Comparison of ENCODE assay signal across 17 cellular contexts in the genomic region with DNA sequence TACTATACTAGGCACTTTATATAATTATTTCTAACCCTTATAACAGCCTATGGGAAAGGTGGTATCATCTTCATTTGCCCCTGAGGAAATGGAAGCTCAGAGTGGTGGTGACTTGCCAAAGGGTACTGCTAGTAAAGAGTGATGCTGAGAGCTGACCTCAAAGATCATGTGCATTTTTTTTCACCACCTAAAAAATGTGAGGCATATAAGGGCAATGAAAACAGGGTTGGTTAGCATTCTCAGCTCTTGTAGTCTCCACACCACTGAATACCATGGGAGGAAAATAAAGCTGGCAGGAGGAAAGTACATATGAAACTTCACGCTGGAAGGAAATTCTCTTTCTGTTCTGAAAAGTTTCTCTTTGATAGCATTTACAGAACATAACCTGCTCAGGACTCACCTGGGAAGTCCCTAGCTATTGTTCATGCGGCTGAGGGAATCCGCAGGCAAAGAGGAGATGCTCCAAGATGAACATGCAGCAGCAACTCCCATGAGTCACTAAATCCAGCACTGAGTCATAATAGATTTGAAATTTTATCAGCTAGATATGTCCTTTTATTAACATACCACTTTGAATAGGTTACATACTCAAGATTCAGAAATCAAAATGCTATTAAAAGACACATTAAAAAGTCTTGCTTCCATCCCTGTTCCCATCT. TPM values are rescaled to one million over a fixed set of nuclear protein-coding genes. Genes with fewer than 3 reads are reported as not detected.
DNase-seq lines count a peak whose midpoint lies in the region; ATAC-seq and FAIRE-seq lines count a peak whose summit lies in the region.
"Had no signal": no experiment of that assay in that cellular context is flagged by ENCODE, and none has a peak within 500 bp of the region (broad histone marks: within the 10 kb centered on the region; RNA-seq: fewer than 3 reads in every experiment).

No MANE protein-coding gene starts in this region.

- H3K27ac Mint-ChIP-seq in activated T-helper 17 cell treated with anti-CD3 and anti-CD28 coated beads, Interleukin-2, amount 50 U/mL, for 72 hours = no peak overlapping the region
- H3K27ac Mint-ChIP-seq: activated naive CD4-positive, alpha-beta T cell treated with anti-CD3 and anti-CD28 coated beads for 36 hours; neural progenitor cell had no signal

- intact Hi-C loops in left colon (cut with DNase I, micrococcal nuclease) = no loop called here

- FAIRE-seq in urothelium cell line (lab: Jason Lieb, UNC) = no peak
- FAIRE-seq: GM18507, TTC549 had no signal

- H3K27me3 Mint-ChIP-seq in activated T-helper 17 cell treated with anti-CD3 and anti-CD28 coated beads, Interleukin-2, amount 50 U/mL, for 72 hours = no peaks in the 10 kb centered on the region

- DNase-seq in HS-27A (ENCODE audit: low read depth) = peak; percentile 29
- peak; percentile 21 for DNase-seq in fibroblast of peridontal ligament (ENCODE audit: extremely low read depth)
- peak; percentile 14 for DNase-seq in urothelium cell line (ENCODE audit: low spot score)
- DNase-seq in effector memory CD4-positive, alpha-beta T cell = no peak
- no peak for DNase-seq in activated CD4-positive, CD25-positive, alpha-beta regulatory T cell treated with anti-CD3 and anti-CD28 coated beads, Interleukin-2, amount 50 U/mL, for 72 hours
- no peak for DNase-seq in left colon
- DNase-seq: activated naive CD4-positive, alpha-beta T cell treated with anti-CD3 and anti-CD28 coated beads for 36 hours; cerebellar nuclear complex; NCI-H1930; NCI-H82; SJCRH30; stimulated activated naive CD8-positive, alpha-beta T cell treated with anti-CD3 and anti-CD28 coated beads, Interleukin-15, Interleukin-2, amounts not matched to agents 100 U/mL and 50 U/mL, for 24 hours had no signal

- no peak overlapping the region for H3K4me3 Mint-ChIP-seq in activated T-helper 17 cell treated with anti-CD3 and anti-CD28 coated beads, Interleukin-2, amount 50 U/mL, for 72 hours
- H3K4me3 Mint-ChIP-seq: activated naive CD4-positive, alpha-beta T cell treated with anti-CD3 and anti-CD28 coated beads for 36 hours; neural progenitor cell had no signal

- peak; percentile 38 for ATAC-seq in activated T-helper 17 cell treated with anti-CD3 and anti-CD28 coated beads, Interleukin-2, amount 50 U/mL, for 72 hours (replicated peaks)
- no peak for ATAC-seq in left colon
- ATAC-seq: stimulated activated naive CD8-positive, alpha-beta T cell treated with anti-CD3 and anti-CD28 coated beads, Interleukin-15, Interleukin-2, amounts not matched to agents 100 U/mL and 50 U/mL, for 24 hours had no signal

- H3K9me3 ChIP-seq in effector memory CD4-positive, alpha-beta T cell (ENCODE audit: control insufficient read depth, low read length) = no peaks in the 10 kb centered on the region
- H3K9me3 ChIP-seq: SJCRH30 had no signal

- H3K27ac ChIP-seq in effector memory CD4-positive, alpha-beta T cell (ENCODE audit: insufficient read depth, low read length, poor library complexity, severe bottlenecking) = no peak overlapping the region
- H3K27ac ChIP-seq: KMS-11, neural progenitor cell, SJCRH30 had no signal

- H3K9me3 Mint-ChIP-seq in activated T-helper 17 cell treated with anti-CD3 and anti-CD28 coated beads, Interleukin-2, amount 50 U/mL, for 72 hours = no peaks in the 10 kb centered on the region
- H3K9me3 Mint-ChIP-seq: activated naive CD4-positive, alpha-beta T cell treated with anti-CD3 and anti-CD28 coated beads for 36 hours; neural progenitor cell had no signal

- H3K4me3 ChIP-seq in effector memory CD4-positive, alpha-beta T cell (ENCODE audit: insufficient read depth, low read depth, low read length, poor library complexity, severe bottlenecking) = no peak overlapping the region
- H3K4me3 ChIP-seq: neural progenitor cell, SJCRH30 had no signal

- no peaks in the 10 kb centered on the region for H3K27me3 ChIP-seq in effector memory CD4-positive, alpha-beta T cell (replicated peaks; ENCODE audit: control insufficient read depth, insufficient read depth, low read length, poor library complexity, severe bottlenecking)
- H3K27me3 ChIP-seq: neural progenitor cell, SJCRH30 had no signal

- H3K4me1 Mint-ChIP-seq in activated T-helper 17 cell treated with anti-CD3 and anti-CD28 coated beads, Interleukin-2, amount 50 U/mL, for 72 hours = no peaks in the 10 kb centered on the region
- H3K4me1 Mint-ChIP-seq: neural progenitor cell had no signal

- H3K36me3 ChIP-seq in effector memory CD4-positive, alpha-beta T cell (ENCODE audit: control insufficient read depth, insufficient read depth, low read length) = no peaks in the 10 kb centered on the region
- H3K36me3 ChIP-seq: neural progenitor cell had no signal

- no peaks in the 10 kb centered on the region for H3K4me1 ChIP-seq in effector memory CD4-positive, alpha-beta T cell (ENCODE audit: control insufficient read depth, insufficient read depth, low read length, poor library complexity, severe bottlenecking)
- H3K4me1 ChIP-seq: neural progenitor cell, SJCRH30 had no signal

- no peaks in the 10 kb centered on the region for H3K36me3 Mint-ChIP-seq in activated T-helper 17 cell treated with anti-CD3 and anti-CD28 coated beads, Interleukin-2, amount 50 U/mL, for 72 hours (ENCODE audit: low read depth)
- H3K36me3 Mint-ChIP-seq: neural progenitor cell had no signal

RNA-seq across cellular contexts. Expression of a gene that starts 17.3 kb away (rescaled TPM):
- total RNA-seq in activated T-helper 17 cell treated with anti-CD3 and anti-CD28 coated beads, Interleukin-2, amount 50 U/mL, for 72 hours = 1 to 10 TPM; 1.9 to 4.0 TPM
- 1 to 10 TPM; 4.4 to 5.5 TPM for total RNA-seq in left colon

RNA-seq across cellular contexts. Expression of a gene that starts 31.8 kb away (rescaled TPM):
- total RNA-seq in activated T-helper 17 cell treated with anti-CD3 and anti-CD28 coated beads, Interleukin-2, amount 50 U/mL, for 72 hours = 10 to 100 TPM in 1 of 2 donors, 1 to 10 TPM in 1; 5.6 to 10.6 TPM
- 10 to 100 TPM; 35.8 to 36.4 TPM for total RNA-seq in left colon

Comparison
In these comparisons a context has a peak if more than half of its experiments do, and no peak if none do; other contexts are left out.
1. DNase-seq: peak in HS-27A (single experiment), fibroblast of peridontal ligament (single experiment) and urothelium cell line (single experiment); none in effector memory CD4-positive, alpha-beta T cell (0 of 3), activated CD4-positive, CD25-positive, alpha-beta regulatory T cell treated with anti-CD3 and anti-CD28 coated beads, Interleukin-2, amount 50 U/mL, for 72 hours (single experiment) and left colon (0 of 2).